ENCODE assay signal across 1 cellular context in the genomic region with DNA sequence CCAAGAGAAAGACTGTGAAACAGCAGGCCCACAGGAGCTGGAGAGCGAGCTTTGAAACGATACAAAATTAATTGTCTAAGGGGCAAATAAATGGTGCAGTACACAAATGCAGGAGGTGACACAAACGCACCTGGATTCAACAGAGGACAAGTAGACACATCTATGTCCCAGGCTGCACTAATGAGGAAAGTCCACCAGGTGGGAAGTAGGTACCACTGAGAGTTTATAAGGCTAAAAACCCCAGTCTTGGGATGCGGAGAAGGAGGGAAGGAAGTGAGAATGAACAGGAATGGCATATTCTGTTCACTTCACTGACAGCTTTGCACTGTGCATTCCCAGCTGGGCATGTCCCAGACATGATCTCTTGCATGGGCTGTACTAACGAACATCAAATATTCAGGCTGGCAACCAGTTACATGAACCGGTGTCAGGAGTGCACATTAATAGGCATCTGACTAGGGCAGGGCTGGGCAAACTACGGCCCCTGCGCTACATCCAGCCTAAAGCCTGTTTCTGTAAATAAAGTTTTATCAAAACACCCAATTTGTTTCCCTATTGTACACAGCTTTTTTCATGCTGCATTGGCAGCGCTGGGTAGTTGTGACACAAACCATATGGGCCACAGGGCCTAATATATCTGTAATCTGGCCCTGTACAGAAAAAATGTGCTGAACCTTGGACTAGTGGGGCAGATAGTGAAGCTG.
TF ChIP-seq lines count a peak whose summit lies in the region.

No MANE protein-coding gene starts in this region.

TF ChIP-seq in GM23338, 12 proteins besides CTCF, POLR2A, EP300 and RAD21:
- no peak for TF ChIP-seq CREB1 (CRISPR knock-in tag; IDR thresholded peaks at IDR 0.05; ENCODE audit: low read depth)
